ENCODE assay signal across 22 cellular contexts in the genomic region with DNA sequence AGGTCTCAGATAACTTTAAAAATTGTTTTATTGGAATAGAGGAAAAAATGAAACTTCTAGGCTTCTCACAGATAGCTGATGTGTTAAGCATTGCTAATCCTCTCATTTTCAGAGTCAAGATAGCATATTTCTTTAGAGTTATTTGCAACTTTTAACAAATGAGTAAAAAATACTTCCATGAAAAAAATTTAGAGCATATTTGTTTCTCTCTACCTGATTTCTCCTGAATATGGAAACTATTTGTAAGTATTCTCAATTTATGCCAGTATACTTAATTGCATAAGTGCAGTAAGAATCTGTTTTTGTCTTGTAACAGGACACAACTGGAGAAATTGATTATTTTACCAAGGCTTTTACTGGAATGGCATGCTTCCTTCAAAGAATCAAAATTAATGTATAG. TPM values are rescaled to one million over a fixed set of nuclear protein-coding genes. Genes with fewer than 3 reads are reported as not detected.
DNase-seq lines count a peak whose midpoint lies in the region; TF ChIP-seq lines count a peak whose summit lies in the region.
"Had no signal": no experiment of that assay in that cellular context is flagged by ENCODE, and none has a peak within 500 bp of the region (broad histone marks: within the 10 kb centered on the region; RNA-seq: fewer than 3 reads in every experiment).

No MANE protein-coding gene starts in this region.

- H3K79me2 ChIP-seq in mesendoderm (ENCODE audit: control insufficient read depth, insufficient read depth, low read length), result peaks cover 4% of the 10 kb centered on the region

- H3K27me3 ChIP-seq in mesendoderm (ENCODE audit: insufficient read depth, low read length, poor library complexity), result no peaks in the 10 kb centered on the region
- H3K27me3 ChIP-seq in esophagus squamous epithelium, result no peaks in the 10 kb centered on the region
- H3K27me3 ChIP-seq: BE2C, BLaER1 had no signal

- no peak overlapping the region for H2BK120ac ChIP-seq in mesendoderm (ENCODE audit: low read depth, low read length)

- H3K4me3 ChIP-seq in HEK293 (ENCODE audit: low read depth, low read length), result no peak overlapping the region
- no peak overlapping the region for H3K4me3 ChIP-seq in mesendoderm (ENCODE audit: low read length)
- H3K4me3 ChIP-seq in esophagus squamous epithelium, result no peak overlapping the region
- H3K4me3 ChIP-seq: A549, BLaER1, GM12878 had no signal

- CTCF ChIA-PET in HEK293 (lab: Yijun Ruan, JAX), result no interaction called here

- H3K4me1 ChIP-seq in HEK293 (ENCODE audit: control insufficient read depth, insufficient read depth, low read length) (no peaks in the 10 kb centered on the region; the same call in 1 of the 2 replicates), mesendoderm (ENCODE audit: control insufficient read depth, low read depth, low read length) (peaks cover 6% of the 10 kb centered on the region), esophagus squamous epithelium (peaks cover 11 to 20% (median 14%) of the 10 kb centered on the region in 3 donors)
- H3K4me1 ChIP-seq: BE2C had no signal

- H3K27ac ChIP-seq in HEK293 (ENCODE audit: extremely low read depth, low read depth, low read length), result no peak overlapping the region
- H3K27ac ChIP-seq in mesendoderm (ENCODE audit: low read depth, low read length), result no peak overlapping the region
- H3K27ac ChIP-seq in esophagus squamous epithelium, result no peak overlapping the region
- H3K27ac ChIP-seq: 22Rv1, A549, BLaER1 had no signal

- no peak overlapping the region for H2BK15ac ChIP-seq in mesendoderm (replicated peaks; ENCODE audit: low read depth)

- no peak overlapping the region for H3K4me2 ChIP-seq in mesendoderm (ENCODE audit: low read length)
- H3K4me2 ChIP-seq: A549, BLaER1 had no signal

- no peak overlapping the region for H3K4ac ChIP-seq in mesendoderm (ENCODE audit: low read depth, low read length)

- H4K8ac ChIP-seq in mesendoderm (ENCODE audit: low read depth, low read length), result no peak overlapping the region

- H3K9me3 ChIP-seq in HEK293 (ENCODE audit: control insufficient read depth, insufficient read depth, low read depth, low read length), result no peaks in the 10 kb centered on the region
- no peaks in the 10 kb centered on the region for H3K9me3 ChIP-seq in esophagus squamous epithelium
- H3K9me3 ChIP-seq: A549, BE2C had no signal

- no peak overlapping the region for H4K5ac ChIP-seq in mesendoderm (ENCODE audit: low read length)

- no peaks in the 10 kb centered on the region for H3K36me3 ChIP-seq in HEK293 (ENCODE audit: control insufficient read depth in 2 of 2, insufficient read depth in 1 of 2, low read length in 2 of 2)
- no peaks in the 10 kb centered on the region for H3K36me3 ChIP-seq in mesendoderm (ENCODE audit: control insufficient read depth, insufficient read depth, low read length)
- H3K36me3 ChIP-seq in esophagus squamous epithelium, result no peaks in the 10 kb centered on the region
- H3K36me3 ChIP-seq: BLaER1 had no signal

- intact Hi-C loops in esophagus squamous epithelium (cut with DNase I), result no loop called here

- no peak for TF ChIP-seq POLR2A in esophagus squamous epithelium (IDR thresholded peaks at IDR 0.05)

- no peak overlapping the region for H2AK5ac ChIP-seq in mesendoderm (ENCODE audit: low read length)

- POLR2A ChIA-PET in HEK293 (lab: Yijun Ruan, JAX), result no interaction called here

- DNase-seq in OCI-M1 (lab: John Stamatoyannopoulos, UW) (peak; percentile 7), mesendoderm (peak; percentile 26), NCI-H146 treated with DMSO at 0.1 percent for 48 hours (lab: John Stamatoyannopoulos, UW; ENCODE audit: unreplicated experiment) (no peak), esophagus squamous epithelium (lab: John Stamatoyannopoulos, UW) (no peak)
- DNase-seq: BE2C; C1 segment of cervical spinal cord; CD4-positive, alpha-beta memory T cell; CD4-positive, CD25-positive, alpha-beta regulatory T cell; CD8-positive, alpha-beta memory T cell; COR-L47; DMS 273 treated with DMSO at 0.1 percent for 48 hours; DMS153; DMS53; DMS79; DND-41; EL; GDM1 had no signal

- H3K9ac ChIP-seq in mesendoderm (ENCODE audit: low read length), result no peak overlapping the region
- H3K9ac ChIP-seq: BLaER1 had no signal

- no peak for TF ChIP-seq CTCF in HEK293 (tag by site-specific recombination; IDR thresholded peaks at IDR 0.05)
- no peak for TF ChIP-seq CTCF in esophagus squamous epithelium (IDR thresholded peaks at IDR 0.05)

- H2BK5ac ChIP-seq in mesendoderm (ENCODE audit: low read length), result no peak overlapping the region

- peaks cover 6% of the 10 kb centered on the region for H3K79me1 ChIP-seq in mesendoderm (ENCODE audit: low read length)

- no peak overlapping the region for H3K18ac ChIP-seq in mesendoderm (ENCODE audit: low read length)

- no peak overlapping the region for H3K23ac ChIP-seq in mesendoderm (ENCODE audit: low read length)

- H3K56ac ChIP-seq in mesendoderm (ENCODE audit: low read length), result no peak overlapping the region

TF ChIP-seq in HEK293, 187 proteins besides CTCF, POLR2A, EP300 and RAD21:
- no peak for TF ChIP-seq ZNF19 (tag by site-specific recombination; IDR thresholded peaks at IDR 0.05; ENCODE audit: low read depth)
- TF ChIP-seq ZNF354C (tag by site-specific recombination; IDR thresholded peaks at IDR 0.05; ENCODE audit: borderline replicate concordance, low read depth), result no peak
- TF ChIP-seq ZNF132 (tag by site-specific recombination; IDR thresholded peaks at IDR 0.05; ENCODE audit: borderline replicate concordance), result no peak
- no peak for TF ChIP-seq ZBTB7A (tag by site-specific recombination; IDR thresholded peaks at IDR 0.05; ENCODE audit: low read depth)
- no peak for TF ChIP-seq ZNF548 (tag by site-specific recombination; IDR thresholded peaks at IDR 0.05)
- peak; percentile 97 for TF ChIP-seq SETDB1 (IDR thresholded peaks at IDR 0.05; ENCODE audit: insufficient read length, low read length)
- TF ChIP-seq HOXD13 (CRISPR knock-in tag; IDR thresholded peaks at IDR 0.05; ENCODE audit: borderline replicate concordance), result no peak
- no peak for TF ChIP-seq ZNF426 (tag by site-specific recombination; IDR thresholded peaks at IDR 0.05)
- TF ChIP-seq ZNF792 (tag by site-specific recombination; IDR thresholded peaks at IDR 0.05), result no peak

RNA-seq across cellular contexts. Expression of gene TRIM32, which starts 3.6 kb away (rescaled TPM):
- 6.3 TPM for polyA plus RNA-seq in mesendoderm (2013, experiment 1 of 2)
- polyA plus RNA-seq in mesendoderm (2013, experiment 2 of 2), result 6.5 TPM
- 10 to 100 TPM in 2 of 4 donors, 1 to 10 TPM in 2; 7.2 to 16.4 (median 11.6) TPM for total RNA-seq in esophagus squamous epithelium

Comparison
In these comparisons a context has a peak if more than half of its experiments do, and no peak if none do; other contexts are left out.
1. DNase-seq: peak in OCI-M1 (single experiment) and mesendoderm (single experiment); none in NCI-H146 treated with DMSO at 0.1 percent for 48 hours (single experiment) and esophagus squamous epithelium (single experiment).